ENCODE assay signal across 3 cellular contexts in the genomic region with DNA sequence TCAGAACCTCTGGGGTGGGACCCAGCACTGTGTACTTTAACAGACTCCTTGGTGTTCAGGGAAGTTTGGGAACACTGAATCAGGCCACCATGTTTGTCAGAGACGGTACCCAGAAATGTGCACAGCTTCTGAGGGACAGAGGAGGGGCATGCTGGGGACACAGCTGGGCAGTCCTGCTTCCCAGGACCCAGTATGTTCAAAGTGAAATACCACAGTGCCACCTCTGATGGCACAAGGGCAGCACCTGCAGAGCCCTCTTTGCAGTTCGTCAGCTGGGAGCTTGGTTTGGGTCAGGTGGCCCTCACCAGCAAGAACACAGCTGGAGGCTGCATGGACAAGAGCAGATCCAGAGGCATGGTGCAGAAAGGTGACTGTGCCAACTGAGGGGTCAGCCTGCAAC.
TF ChIP-seq lines count a peak whose summit lies in the region.

No MANE protein-coding gene starts in this region.

TF ChIP-seq in GM12878, 131 proteins besides CTCF, POLR2A, EP300 and RAD21 (continued from another document):
- TF ChIP-seq ATF2 (IDR thresholded peaks at IDR 0.05; ENCODE audit: low read length) (no peak), POLR2AphosphoS5 (IDR thresholded peaks at IDR 0.05; ENCODE audit: low read length) (no peak), BRCA1 (IDR thresholded peaks at IDR 0.05; ENCODE audit: low read depth, low read length) (no peak), CREM (IDR thresholded peaks at IDR 0.05; ENCODE audit: low read depth) (no peak), ZNF274 (IDR thresholded peaks at IDR 0.05; ENCODE audit: insufficient read depth, insufficient read length) (no peak), CBX3 (IDR thresholded peaks at IDR 0.05; ENCODE audit: borderline replicate concordance, low read depth) (no peak)
TF ChIP-seq in GM12878: peak in this region for 0.

TF ChIP-seq in liver, 16 proteins besides CTCF, POLR2A, EP300 and RAD21:
- no peak for TF ChIP-seq ATF3 (IDR thresholded peaks at IDR 0.05)
- TF ChIP-seq GABPA (IDR thresholded peaks at IDR 0.05 in 1 of 2, conservative IDR thresholded peaks at IDR 0.05 in 1 of 2) = no peak
- TF ChIP-seq, protein P1, sequence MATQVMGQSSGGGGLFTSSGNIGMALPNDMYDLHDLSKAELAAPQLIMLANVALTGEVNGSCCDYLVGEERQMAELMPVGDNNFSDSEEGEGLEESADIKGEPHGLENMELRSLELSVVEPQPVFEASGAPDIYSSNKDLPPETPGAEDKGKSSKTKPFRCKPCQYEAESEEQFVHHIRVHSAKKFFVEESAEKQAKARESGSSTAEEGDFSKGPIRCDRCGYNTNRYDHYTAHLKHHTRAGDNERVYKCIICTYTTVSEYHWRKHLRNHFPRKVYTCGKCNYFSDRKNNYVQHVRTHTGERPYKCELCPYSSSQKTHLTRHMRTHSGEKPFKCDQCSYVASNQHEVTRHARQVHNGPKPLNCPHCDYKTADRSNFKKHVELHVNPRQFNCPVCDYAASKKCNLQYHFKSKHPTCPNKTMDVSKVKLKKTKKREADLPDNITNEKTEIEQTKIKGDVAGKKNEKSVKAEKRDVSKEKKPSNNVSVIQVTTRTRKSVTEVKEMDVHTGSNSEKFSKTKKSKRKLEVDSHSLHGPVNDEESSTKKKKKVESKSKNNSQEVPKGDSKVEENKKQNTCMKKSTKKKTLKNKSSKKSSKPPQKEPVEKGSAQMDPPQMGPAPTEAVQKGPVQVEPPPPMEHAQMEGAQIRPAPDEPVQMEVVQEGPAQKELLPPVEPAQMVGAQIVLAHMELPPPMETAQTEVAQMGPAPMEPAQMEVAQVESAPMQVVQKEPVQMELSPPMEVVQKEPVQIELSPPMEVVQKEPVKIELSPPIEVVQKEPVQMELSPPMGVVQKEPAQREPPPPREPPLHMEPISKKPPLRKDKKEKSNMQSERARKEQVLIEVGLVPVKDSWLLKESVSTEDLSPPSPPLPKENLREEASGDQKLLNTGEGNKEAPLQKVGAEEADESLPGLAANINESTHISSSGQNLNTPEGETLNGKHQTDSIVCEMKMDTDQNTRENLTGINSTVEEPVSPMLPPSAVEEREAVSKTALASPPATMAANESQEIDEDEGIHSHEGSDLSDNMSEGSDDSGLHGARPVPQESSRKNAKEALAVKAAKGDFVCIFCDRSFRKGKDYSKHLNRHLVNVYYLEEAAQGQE (IDR thresholded peaks at IDR 0.05) = no peak
- no peak for TF ChIP-seq MAX (IDR thresholded peaks at IDR 0.05)
- TF ChIP-seq FOXA1 (IDR thresholded peaks at IDR 0.05) = no peak
- TF ChIP-seq, protein P2, sequence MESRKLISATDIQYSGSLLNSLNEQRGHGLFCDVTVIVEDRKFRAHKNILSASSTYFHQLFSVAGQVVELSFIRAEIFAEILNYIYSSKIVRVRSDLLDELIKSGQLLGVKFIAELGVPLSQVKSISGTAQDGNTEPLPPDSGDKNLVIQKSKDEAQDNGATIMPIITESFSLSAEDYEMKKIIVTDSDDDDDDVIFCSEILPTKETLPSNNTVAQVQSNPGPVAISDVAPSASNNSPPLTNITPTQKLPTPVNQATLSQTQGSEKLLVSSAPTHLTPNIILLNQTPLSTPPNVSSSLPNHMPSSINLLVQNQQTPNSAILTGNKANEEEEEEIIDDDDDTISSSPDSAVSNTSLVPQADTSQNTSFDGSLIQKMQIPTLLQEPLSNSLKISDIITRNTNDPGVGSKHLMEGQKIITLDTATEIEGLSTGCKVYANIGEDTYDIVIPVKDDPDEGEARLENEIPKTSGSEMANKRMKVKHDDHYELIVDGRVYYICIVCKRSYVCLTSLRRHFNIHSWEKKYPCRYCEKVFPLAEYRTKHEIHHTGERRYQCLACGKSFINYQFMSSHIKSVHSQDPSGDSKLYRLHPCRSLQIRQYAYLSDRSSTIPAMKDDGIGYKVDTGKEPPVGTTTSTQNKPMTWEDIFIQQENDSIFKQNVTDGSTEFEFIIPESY (IDR thresholded peaks at IDR 0.05) = no peak
- TF ChIP-seq RXRA (IDR thresholded peaks at IDR 0.05) = no peak
- TF ChIP-seq YY1 (IDR thresholded peaks at IDR 0.05) = no peak
- no peak for TF ChIP-seq JUND (IDR thresholded peaks at IDR 0.05)
- TF ChIP-seq HNF4A (conservative IDR thresholded peaks at IDR 0.05) = no peak
- no peak for TF ChIP-seq FOXA2 (IDR thresholded peaks at IDR 0.05)
- no peak for TF ChIP-seq SP1 (IDR thresholded peaks at IDR 0.05)
- TF ChIP-seq HNF4G (IDR thresholded peaks at IDR 0.05) = no peak
- TF ChIP-seq TAF1 (conservative IDR thresholded peaks at IDR 0.05) = no peak
- no peak for TF ChIP-seq EGR1 (IDR thresholded peaks at IDR 0.05; ENCODE audit: low read depth in 2 of 2)
- TF ChIP-seq NR2F2 (IDR thresholded peaks at IDR 0.05) = no peak

TF ChIP-seq in WTC11, 78 proteins besides CTCF, POLR2A, EP300 and RAD21:
- TF ChIP-seq, protein P3, sequence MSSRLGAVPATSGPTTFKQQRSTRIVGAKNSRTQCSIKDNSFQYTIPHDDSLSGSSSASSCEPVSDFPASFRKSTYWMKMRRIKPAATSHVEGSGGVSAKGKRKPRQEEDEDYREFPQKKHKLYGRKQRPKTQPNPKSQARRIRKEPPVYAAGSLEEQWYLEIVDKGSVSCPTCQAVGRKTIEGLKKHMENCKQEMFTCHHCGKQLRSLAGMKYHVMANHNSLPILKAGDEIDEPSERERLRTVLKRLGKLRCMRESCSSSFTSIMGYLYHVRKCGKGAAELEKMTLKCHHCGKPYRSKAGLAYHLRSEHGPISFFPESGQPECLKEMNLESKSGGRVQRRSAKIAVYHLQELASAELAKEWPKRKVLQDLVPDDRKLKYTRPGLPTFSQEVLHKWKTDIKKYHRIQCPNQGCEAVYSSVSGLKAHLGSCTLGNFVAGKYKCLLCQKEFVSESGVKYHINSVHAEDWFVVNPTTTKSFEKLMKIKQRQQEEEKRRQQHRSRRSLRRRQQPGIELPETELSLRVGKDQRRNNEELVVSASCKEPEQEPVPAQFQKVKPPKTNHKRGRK (CRISPR knock-in tag; IDR thresholded peaks at IDR 0.05; ENCODE audit: borderline replicate concordance) = no peak
- TF ChIP-seq ATF1 (CRISPR knock-in tag; IDR thresholded peaks at IDR 0.05) (no peak), ATF3 (CRISPR knock-in tag; conservative IDR thresholded peaks at IDR 0.05) (no peak), FOXK1 (CRISPR knock-in tag; IDR thresholded peaks at IDR 0.05) (no peak), JAZF1 (CRISPR knock-in tag; IDR thresholded peaks at IDR 0.05) (no peak), ZNF232 (CRISPR knock-in tag; IDR thresholded peaks at IDR 0.05) (no peak), FOXP1 (CRISPR knock-in tag; IDR thresholded peaks at IDR 0.05; ENCODE audit: borderline replicate concordance) (no peak), RELA (CRISPR knock-in tag; IDR thresholded peaks at IDR 0.05; ENCODE audit: borderline replicate concordance) (no peak), ATF2 (CRISPR knock-in tag; IDR thresholded peaks at IDR 0.05; ENCODE audit: borderline replicate concordance, low read depth) (no peak), CBFB (CRISPR knock-in tag; IDR thresholded peaks at IDR 0.05; ENCODE audit: low read depth) (no peak), ERG (CRISPR knock-in tag; IDR thresholded peaks at IDR 0.05) (no peak), KAT7 (CRISPR knock-in tag; IDR thresholded peaks at IDR 0.05; ENCODE audit: borderline replicate concordance) (no peak), MYBL2 (CRISPR knock-in tag; IDR thresholded peaks at IDR 0.05) (no peak), SOX15 (CRISPR knock-in tag; IDR thresholded peaks at IDR 0.05) (no peak)
- TF ChIP-seq, protein P4, sequence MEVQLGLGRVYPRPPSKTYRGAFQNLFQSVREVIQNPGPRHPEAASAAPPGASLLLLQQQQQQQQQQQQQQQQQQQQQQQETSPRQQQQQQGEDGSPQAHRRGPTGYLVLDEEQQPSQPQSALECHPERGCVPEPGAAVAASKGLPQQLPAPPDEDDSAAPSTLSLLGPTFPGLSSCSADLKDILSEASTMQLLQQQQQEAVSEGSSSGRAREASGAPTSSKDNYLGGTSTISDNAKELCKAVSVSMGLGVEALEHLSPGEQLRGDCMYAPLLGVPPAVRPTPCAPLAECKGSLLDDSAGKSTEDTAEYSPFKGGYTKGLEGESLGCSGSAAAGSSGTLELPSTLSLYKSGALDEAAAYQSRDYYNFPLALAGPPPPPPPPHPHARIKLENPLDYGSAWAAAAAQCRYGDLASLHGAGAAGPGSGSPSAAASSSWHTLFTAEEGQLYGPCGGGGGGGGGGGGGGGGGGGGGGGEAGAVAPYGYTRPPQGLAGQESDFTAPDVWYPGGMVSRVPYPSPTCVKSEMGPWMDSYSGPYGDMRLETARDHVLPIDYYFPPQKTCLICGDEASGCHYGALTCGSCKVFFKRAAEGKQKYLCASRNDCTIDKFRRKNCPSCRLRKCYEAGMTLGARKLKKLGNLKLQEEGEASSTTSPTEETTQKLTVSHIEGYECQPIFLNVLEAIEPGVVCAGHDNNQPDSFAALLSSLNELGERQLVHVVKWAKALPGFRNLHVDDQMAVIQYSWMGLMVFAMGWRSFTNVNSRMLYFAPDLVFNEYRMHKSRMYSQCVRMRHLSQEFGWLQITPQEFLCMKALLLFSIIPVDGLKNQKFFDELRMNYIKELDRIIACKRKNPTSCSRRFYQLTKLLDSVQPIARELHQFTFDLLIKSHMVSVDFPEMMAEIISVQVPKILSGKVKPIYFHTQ (CRISPR knock-in tag; IDR thresholded peaks at IDR 0.05) = no peak
- TF ChIP-seq, protein P5, sequence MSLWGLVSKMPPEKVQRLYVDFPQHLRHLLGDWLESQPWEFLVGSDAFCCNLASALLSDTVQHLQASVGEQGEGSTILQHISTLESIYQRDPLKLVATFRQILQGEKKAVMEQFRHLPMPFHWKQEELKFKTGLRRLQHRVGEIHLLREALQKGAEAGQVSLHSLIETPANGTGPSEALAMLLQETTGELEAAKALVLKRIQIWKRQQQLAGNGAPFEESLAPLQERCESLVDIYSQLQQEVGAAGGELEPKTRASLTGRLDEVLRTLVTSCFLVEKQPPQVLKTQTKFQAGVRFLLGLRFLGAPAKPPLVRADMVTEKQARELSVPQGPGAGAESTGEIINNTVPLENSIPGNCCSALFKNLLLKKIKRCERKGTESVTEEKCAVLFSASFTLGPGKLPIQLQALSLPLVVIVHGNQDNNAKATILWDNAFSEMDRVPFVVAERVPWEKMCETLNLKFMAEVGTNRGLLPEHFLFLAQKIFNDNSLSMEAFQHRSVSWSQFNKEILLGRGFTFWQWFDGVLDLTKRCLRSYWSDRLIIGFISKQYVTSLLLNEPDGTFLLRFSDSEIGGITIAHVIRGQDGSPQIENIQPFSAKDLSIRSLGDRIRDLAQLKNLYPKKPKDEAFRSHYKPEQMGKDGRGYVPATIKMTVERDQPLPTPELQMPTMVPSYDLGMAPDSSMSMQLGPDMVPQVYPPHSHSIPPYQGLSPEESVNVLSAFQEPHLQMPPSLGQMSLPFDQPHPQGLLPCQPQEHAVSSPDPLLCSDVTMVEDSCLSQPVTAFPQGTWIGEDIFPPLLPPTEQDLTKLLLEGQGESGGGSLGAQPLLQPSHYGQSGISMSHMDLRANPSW (CRISPR knock-in tag; conservative IDR thresholded peaks at IDR 0.05; ENCODE audit: low read depth) = no peak
- TF ChIP-seq, protein P6, sequence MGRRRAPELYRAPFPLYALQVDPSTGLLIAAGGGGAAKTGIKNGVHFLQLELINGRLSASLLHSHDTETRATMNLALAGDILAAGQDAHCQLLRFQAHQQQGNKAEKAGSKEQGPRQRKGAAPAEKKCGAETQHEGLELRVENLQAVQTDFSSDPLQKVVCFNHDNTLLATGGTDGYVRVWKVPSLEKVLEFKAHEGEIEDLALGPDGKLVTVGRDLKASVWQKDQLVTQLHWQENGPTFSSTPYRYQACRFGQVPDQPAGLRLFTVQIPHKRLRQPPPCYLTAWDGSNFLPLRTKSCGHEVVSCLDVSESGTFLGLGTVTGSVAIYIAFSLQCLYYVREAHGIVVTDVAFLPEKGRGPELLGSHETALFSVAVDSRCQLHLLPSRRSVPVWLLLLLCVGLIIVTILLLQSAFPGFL (CRISPR knock-in tag; IDR thresholded peaks at IDR 0.05; ENCODE audit: borderline replicate concordance) = no peak
